In the genomic region with DNA sequence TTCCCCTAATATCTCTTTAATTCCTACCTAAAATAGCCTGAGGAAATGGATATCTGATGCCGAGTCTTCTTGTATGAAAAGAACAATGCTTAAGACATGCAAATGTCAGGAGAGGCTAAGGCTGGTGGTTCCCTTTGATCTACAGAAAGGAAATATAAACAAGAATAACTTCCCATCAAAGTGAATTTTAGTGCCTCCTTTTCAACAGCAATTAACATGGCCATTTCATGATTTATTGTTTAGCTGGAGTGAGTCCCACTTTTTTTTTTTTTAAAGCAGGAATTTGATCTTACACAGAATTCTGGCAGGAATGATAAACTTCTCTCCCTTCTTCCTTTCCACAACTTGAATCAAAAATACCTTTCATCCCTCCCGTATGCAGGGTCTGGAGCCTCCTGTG, we compare ENCODE assay signal across 21 cellular contexts.
"Had no signal": no experiment of that assay in that cellular context is flagged by ENCODE, and none has a peak within 500 bp of the region (broad histone marks: within the 10 kb centered on the region; RNA-seq: fewer than 3 reads in every experiment).

No MANE protein-coding gene starts in this region.

- H3K4me3 ChIP-seq: esophagus squamous epithelium, gastroesophageal sphincter, left ventricle myocardium inferior, lower lobe of right lung, psoas muscle, spleen, testis, tibial nerve had no signal

- H3K9me3 ChIP-seq: esophagus squamous epithelium, gastroesophageal sphincter, left ventricle myocardium inferior, lower lobe of right lung, neutrophil, psoas muscle, spleen, testis, tibial nerve had no signal

- H3K27me3 ChIP-seq: esophagus squamous epithelium, gastroesophageal sphincter, neutrophil, spleen, testis, tibial nerve had no signal

- H3K4me1 Mint-ChIP-seq: memory B cell; naive B cell; stimulated activated naive B cell treated with anti-CD40 and anti-IgM and Interleukin-4, amounts not matched to agents 10 μg/mL and 1 μg/mL and 100 μg/mL, for 72 hours; stimulated activated naive CD8-positive, alpha-beta T cell treated with anti-CD3 and anti-CD28 coated beads, Interleukin-15, amount 100 ng/mL, for 72 hours had no signal

- DNase-seq: effector memory CD8-positive, alpha-beta T cell; esophagus squamous epithelium; foreskin fibroblast; glutamatergic neuron; left ventricle myocardium inferior; lower lobe of right lung; midbrain; naive B cell; psoas muscle; retina; spleen; stimulated activated CD4-positive, alpha-beta T cell treated with anti-CD3 and anti-CD28 coated beads, Interleukin-2, amount 100 ng/mL, for 24 hours; stimulated activated CD4-positive, alpha-beta T cell treated with anti-CD3 and anti-CD28 coated beads, Interleukin-4, amount 100 ng/mL, for 4 hours; stimulated activated naive B cell treated with anti-CD40 and anti-IgM and Interleukin-4, amounts not matched to agents 10 μg/mL and 1 μg/mL and 100 μg/mL, for 72 hours; stimulated activated naive CD8-positive, alpha-beta T cell treated with anti-CD3 and anti-CD28 coated beads, Interleukin-15, amount 100 ng/mL, for 72 hours; testis had no signal

- H3K36me3 Mint-ChIP-seq: memory B cell; naive B cell; stimulated activated naive B cell treated with anti-CD40 and anti-IgM and Interleukin-4, amounts not matched to agents 10 μg/mL and 1 μg/mL and 100 μg/mL, for 72 hours had no signal

- H3K4me1 ChIP-seq: lower lobe of right lung, psoas muscle, testis, tibial nerve had no signal

- ATAC-seq: effector memory CD8-positive, alpha-beta T cell; gastroesophageal sphincter; lower lobe of right lung; psoas muscle; sciatic nerve; stimulated activated naive B cell treated with anti-CD40 and anti-IgM and Interleukin-4, amounts not matched to agents 10 μg/mL and 1 μg/mL and 100 μg/mL, for 72 hours; stimulated activated naive CD8-positive, alpha-beta T cell treated with anti-CD3 and anti-CD28 coated beads, Interleukin-15, amount 100 ng/mL, for 72 hours had no signal

- H3K27me3 Mint-ChIP-seq: stimulated activated naive B cell treated with anti-CD40 and anti-IgM and Interleukin-4, amounts not matched to agents 10 μg/mL and 1 μg/mL and 100 μg/mL, for 72 hours; stimulated activated naive CD8-positive, alpha-beta T cell treated with anti-CD3 and anti-CD28 coated beads, Interleukin-15, amount 100 ng/mL, for 72 hours had no signal

- H3K27ac Mint-ChIP-seq: effector memory CD8-positive, alpha-beta T cell; memory B cell; naive B cell; stimulated activated naive B cell treated with anti-CD40 and anti-IgM and Interleukin-4, amounts not matched to agents 10 μg/mL and 1 μg/mL and 100 μg/mL, for 72 hours had no signal

- H3K27ac ChIP-seq: esophagus squamous epithelium, gastroesophageal sphincter, left ventricle myocardium inferior, lower lobe of right lung, neutrophil, psoas muscle, spleen, testis, tibial nerve had no signal

- H3K36me3 ChIP-seq: esophagus squamous epithelium, gastroesophageal sphincter, left ventricle myocardium inferior, lower lobe of right lung, neutrophil, spleen, tibial nerve had no signal

- H3K4me3 Mint-ChIP-seq: effector memory CD8-positive, alpha-beta T cell; memory B cell; naive B cell; stimulated activated naive B cell treated with anti-CD40 and anti-IgM and Interleukin-4, amounts not matched to agents 10 μg/mL and 1 μg/mL and 100 μg/mL, for 72 hours; stimulated activated naive CD8-positive, alpha-beta T cell treated with anti-CD3 and anti-CD28 coated beads, Interleukin-15, amount 100 ng/mL, for 72 hours had no signal

- H3K9me3 Mint-ChIP-seq: memory B cell; naive B cell; stimulated activated naive B cell treated with anti-CD40 and anti-IgM and Interleukin-4, amounts not matched to agents 10 μg/mL and 1 μg/mL and 100 μg/mL, for 72 hours; stimulated activated naive CD8-positive, alpha-beta T cell treated with anti-CD3 and anti-CD28 coated beads, Interleukin-15, amount 100 ng/mL, for 72 hours had no signal
